ENCODE assay signal across 8 cellular contexts in the genomic region with DNA sequence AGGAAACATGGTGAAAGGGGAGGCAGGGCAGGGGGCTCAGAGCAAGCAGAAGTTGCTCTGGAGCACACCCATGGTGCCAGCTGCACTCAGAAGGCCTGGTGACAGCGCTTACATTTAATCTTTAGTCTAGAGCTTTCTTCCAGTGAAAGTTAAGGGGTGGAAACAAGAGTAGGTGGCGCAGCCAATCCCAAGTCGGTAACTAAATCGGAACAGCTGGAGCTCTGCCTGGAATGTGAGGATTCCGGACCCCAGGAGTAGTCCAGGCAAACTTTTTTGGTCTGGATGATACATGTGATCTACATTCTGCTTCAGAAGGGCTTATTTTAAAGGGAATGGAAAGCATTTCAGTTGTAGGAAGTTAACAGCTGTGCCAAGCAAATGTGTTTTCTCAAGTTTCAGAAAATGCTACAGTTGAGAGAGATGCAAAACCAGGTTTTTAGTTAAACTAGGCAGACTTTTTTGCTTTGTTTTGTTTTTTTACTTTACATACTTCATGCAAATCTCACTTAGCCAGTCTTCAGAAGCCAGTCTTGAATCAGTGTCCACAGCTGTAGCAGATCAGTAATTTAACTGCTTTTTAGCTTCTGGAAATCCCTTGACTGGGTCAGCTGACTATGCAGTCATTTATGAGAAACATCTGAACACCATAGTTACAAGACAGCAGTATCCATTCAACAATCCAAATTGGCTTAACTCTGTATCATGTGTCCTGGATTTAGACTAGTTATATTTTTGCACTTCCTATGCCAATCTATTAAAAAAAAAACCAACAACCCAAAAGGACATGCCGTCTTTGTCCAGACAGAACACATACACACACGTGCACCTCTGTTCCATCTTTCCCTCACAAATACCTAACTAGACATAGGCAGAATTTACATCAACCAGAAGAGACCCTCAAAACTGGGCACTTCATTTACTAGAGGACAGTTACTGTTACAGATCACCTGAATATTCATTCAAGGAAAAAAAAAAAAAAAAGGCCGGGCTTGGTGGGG. TPM values are rescaled to one million over a fixed set of nuclear protein-coding genes. Genes with fewer than 3 reads are reported as not detected.
DNase-seq lines count a peak whose midpoint lies in the region; FAIRE-seq and TF ChIP-seq lines count a peak whose summit lies in the region.

No MANE protein-coding gene starts in this region.

- no peaks in the 10 kb centered on the region for H3K27me3 ChIP-seq in H9 (ENCODE audit: insufficient read depth, low read length)

- peak overlapping the region; percentile 5 to 47; a peak in 4 of 5 replicates for H3K4me3 Mint-ChIP-seq in H9

- peak overlapping the region; percentile 7 for H2BK120ac ChIP-seq in H9 (ENCODE audit: low read depth, low read length, poor library complexity, severe bottlenecking)

- peak overlapping the region; percentile 89 to 99 (median 97) for H3K27ac Mint-ChIP-seq in H9

- no peak overlapping the region for H2BK15ac ChIP-seq in H9 (ENCODE audit: low read depth, low read length)

- peak; percentile 90 for DNase-seq in H9
- peak; percentile 93 for DNase-seq in foreskin melanocyte
- peak; percentile 85 for DNase-seq in non-pigmented ciliary epithelial cell (ENCODE audit: low read depth)
- DNase-seq in 8988T = no peak
- no peak for DNase-seq in cortex of kidney (lab: John Stamatoyannopoulos, UW)
- DNase-seq in T-helper 2 cell = no peak

- H3K14ac ChIP-seq in H9 (ENCODE audit: insufficient read depth, low read length) = no peak overlapping the region

- H4K91ac ChIP-seq in H9 (ENCODE audit: insufficient read length, low read depth, low read length) = no peak overlapping the region

- no peak for TF ChIP-seq CTCF in H9 (conservative IDR thresholded peaks at IDR 0.05)

- TF ChIP-seq POLR2A in Raji (IDR thresholded peaks at IDR 0.05; ENCODE audit: insufficient read depth, low read depth, low read length) = peak; percentile 52; the same call in 1 of the 2 replicates

- H3K79me2 ChIP-seq in H9 (ENCODE audit: insufficient read depth, low read length) = no peaks in the 10 kb centered on the region

- peak; percentile 99 for FAIRE-seq in G401.6 (lab: Jason Lieb, UNC)

- no peak overlapping the region for H3T11ph ChIP-seq in H9 (ENCODE audit: low read length)

- peak overlapping the region; percentile 80 for H2BK12ac ChIP-seq in H9 (ENCODE audit: insufficient read length, low read depth, low read length)

- H2AFZ ChIP-seq in H9 (ENCODE audit: low read length) = no peak overlapping the region

- H3K23me2 ChIP-seq in H9 (ENCODE audit: insufficient read length, low read depth, low read length, poor library complexity, severe bottlenecking) = no peaks in the 10 kb centered on the region

- H3K4ac ChIP-seq in H9 (ENCODE audit: low read depth, low read length) = no peak overlapping the region

- peak overlapping the region; percentile 66 for H3K27ac ChIP-seq in H9 (ENCODE audit: insufficient read length, low read depth, low read length)

- H3K4me1 Mint-ChIP-seq in H9 = peaks cover 17% of the 10 kb centered on the region in 2 experiments

- H2AK5ac ChIP-seq in H9 (ENCODE audit: insufficient read length, low read length) = no peak overlapping the region

- WGBS in H9 (ENCODE audit: extremely low coverage, insufficient read length, low lambda C conversion rate) = no CpG with 5 or more reads among the region's 8 CpGs

- H3K56ac ChIP-seq in H9 (ENCODE audit: insufficient read length, low read depth, low read length) = no peak overlapping the region

- no peaks in the 10 kb centered on the region for H3K79me1 ChIP-seq in H9 (ENCODE audit: insufficient read depth, low read depth, low read length, poor library complexity, severe bottlenecking)

- no peaks in the 10 kb centered on the region for H3K27me3 Mint-ChIP-seq in H9 (ENCODE audit: low read depth)

- H3K4me2 ChIP-seq in H9 (ENCODE audit: insufficient read depth, insufficient read length, low read length) = peak overlapping the region; percentile 23

- no peak overlapping the region for H4K5ac ChIP-seq in H9 (ENCODE audit: insufficient read length, low read depth, low read length)

- no peak overlapping the region for H2BK5ac ChIP-seq in H9 (ENCODE audit: insufficient read length, low read length)

- H3K9me3 Mint-ChIP-seq in H9 = no peaks in the 10 kb centered on the region; a peak in 1 of 5 replicates

- H3K23ac ChIP-seq in H9 (ENCODE audit: insufficient read length, low read depth, low read length) = no peak overlapping the region

- H3K9me3 ChIP-seq in H9 (ENCODE audit: control insufficient read depth, low read depth, low read length) = no peaks in the 10 kb centered on the region

- H3K18ac ChIP-seq in H9 (ENCODE audit: insufficient read length, low read depth, low read length) = no peak overlapping the region

- H4K8ac ChIP-seq in H9 (replicated peaks; ENCODE audit: insufficient read length, low read depth, low read length) = no peak overlapping the region

- peaks cover 2% of the 10 kb centered on the region; the same call in 1 of the 2 replicates for H3K4me1 ChIP-seq in H9 (ENCODE audit: insufficient read depth, low read length)

- no peaks in the 10 kb centered on the region for H4K20me1 ChIP-seq in H9 (ENCODE audit: control insufficient read depth, insufficient read depth, insufficient read length)

- H3K9ac ChIP-seq in H9 (ENCODE audit: extremely low read depth, insufficient read length, low read length) = no peak overlapping the region

- no peak overlapping the region for H2BK20ac ChIP-seq in H9 (ENCODE audit: low read depth, low read length, poor library complexity, severe bottlenecking)

- peaks cover 0 to 9% (median 2%) of the 10 kb centered on the region in 3 experiments; a peak in 4 of 7 replicates for H3K36me3 Mint-ChIP-seq in H9 (ENCODE audit: insufficient read depth in 1 of 3, low read depth in 3 of 3)

RNA-seq across cellular contexts. Expression of a gene that starts 33.2 kb away (rescaled TPM):
- total RNA-seq in H9 (2021) = 50.8 and 55.0 TPM in 2 replicates

RNA-seq across cellular contexts. Expression of a gene that starts 37.7 kb away (rescaled TPM):
- total RNA-seq in H9 (2021) = 55.2 and 63.2 TPM in 2 replicates

Comparison
In these comparisons a context has a peak if more than half of its experiments do, and no peak if none do; other contexts are left out.
1. DNase-seq: peak in H9 (single experiment), foreskin melanocyte (single experiment) and non-pigmented ciliary epithelial cell (single experiment); none in 8988T (single experiment), cortex of kidney (single experiment) and T-helper 2 cell (0 of 5).